In the genomic region with DNA sequence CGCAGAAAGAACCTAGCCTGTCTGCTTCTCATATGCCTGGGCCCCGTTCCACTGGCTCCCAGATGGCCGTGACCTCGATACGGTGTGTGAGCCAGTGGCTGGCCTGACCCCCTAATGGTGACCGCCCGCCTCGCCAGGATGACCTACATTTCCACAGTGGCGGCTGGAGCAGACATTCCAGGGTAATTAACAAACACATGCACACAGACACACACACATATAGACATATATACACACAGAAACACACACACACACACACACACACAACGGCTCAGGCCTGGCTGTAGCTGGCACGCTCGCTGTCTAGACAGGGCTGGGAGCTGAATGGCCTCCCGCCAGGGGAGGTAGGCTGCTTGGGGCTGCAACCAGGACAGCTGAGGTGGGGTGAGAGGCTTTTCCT, we compare ENCODE assay signal across 20 cellular contexts.
DNase-seq lines count a peak whose midpoint lies in the region; ATAC-seq and TF ChIP-seq lines count a peak whose summit lies in the region.
"Had no signal": no experiment of that assay in that cellular context is flagged by ENCODE, and none has a peak within 500 bp of the region (broad histone marks: within the 10 kb centered on the region; RNA-seq: fewer than 3 reads in every experiment).

No MANE protein-coding gene starts in this region.

- intact Hi-C loops in Right ventricle myocardium superior (cut with DNase I): no loop called here
- intact Hi-C loops in heart left ventricle (cut with DNase I): no loop called here

- DNase-seq in Right ventricle myocardium superior: no peak
- DNase-seq in right atrium auricular region (ENCODE audit: low spot score): no peak
- peak in 3 of 5 donors; percentile 62 to 75 (median 63) for DNase-seq in heart left ventricle
- peak; percentile 37 for DNase-seq in nephron progenitor cell
- DNase-seq in 8988T: no peak
- DNase-seq in foreskin fibroblast: no peak
- DNase-seq: activated CD4-positive, alpha-beta T cell treated with anti-CD3 and anti-CD28 coated beads, Interleukin-2, amount 10 ng/mL, durations not matched to agents 24 days and 14 days; activated CD8-positive, alpha-beta memory T cell treated with anti-CD3 and anti-CD28 coated beads, Interleukin-2, amount 50 U/mL, for 48 hours; activated naive CD4-positive, alpha-beta T cell treated with anti-CD3 and anti-CD28 coated beads for 36 hours; DMS53; H7; hippocampal formation; KG1; NCI-H1048; NCI-H2107; NCI-H748 treated with DMSO at 0.1 percent for 48 hours; stimulated activated naive B cell treated with anti-CD40 and anti-IgM and Interleukin-4, amounts not matched to agents 10 μg/mL and 1 μg/mL and 100 μg/mL, for 72 hours; transverse colon had no signal

- 57 to 79% (median 63%) methylated on average over 13 of the region's 13 CpGs for WGBS in heart left ventricle, 4 donors

- H3K27ac Mint-ChIP-seq in nephron progenitor cell: peak overlapping the region; percentile 72
- H3K27ac Mint-ChIP-seq: activated CD4-positive, alpha-beta T cell treated with anti-CD3 and anti-CD28 coated beads, Interleukin-2, amount 10 ng/mL, durations not matched to agents 24 days and 14 days; activated naive CD4-positive, alpha-beta T cell treated with anti-CD3 and anti-CD28 coated beads for 36 hours; stimulated activated naive B cell treated with anti-CD40 and anti-IgM and Interleukin-4, amounts not matched to agents 10 μg/mL and 1 μg/mL and 100 μg/mL, for 72 hours had no signal

- H3K36me3 ChIP-seq in right atrium auricular region (no peaks in the 10 kb centered on the region), heart left ventricle (no peaks in the 10 kb centered on the region)
- H3K36me3 ChIP-seq: transverse colon had no signal

- peaks cover 0 to 34% of the 10 kb centered on the region in 2 donors for H3K4me1 ChIP-seq in right atrium auricular region
- peaks cover 0 to 51% (median 21%) of the 10 kb centered on the region in 12 donors for H3K4me1 ChIP-seq in heart left ventricle

- TF ChIP-seq CTCF in right atrium auricular region (IDR thresholded peaks at IDR 0.05) (no peak), heart left ventricle (IDR thresholded peaks at IDR 0.05) (no peak), nephron progenitor cell (IDR thresholded peaks at IDR 0.05) (no peak), foreskin fibroblast (IDR thresholded peaks at IDR 0.05; ENCODE audit: low read depth, low read length) (no peak)

- H3K4me3 Mint-ChIP-seq in nephron progenitor cell: no peak overlapping the region
- H3K4me3 Mint-ChIP-seq: activated CD4-positive, alpha-beta T cell treated with anti-CD3 and anti-CD28 coated beads, Interleukin-2, amount 10 ng/mL, durations not matched to agents 24 days and 14 days; activated naive CD4-positive, alpha-beta T cell treated with anti-CD3 and anti-CD28 coated beads for 36 hours; stimulated activated naive B cell treated with anti-CD40 and anti-IgM and Interleukin-4, amounts not matched to agents 10 μg/mL and 1 μg/mL and 100 μg/mL, for 72 hours had no signal

- no peak overlapping the region for H3K27ac ChIP-seq in right atrium auricular region
- H3K27ac ChIP-seq in heart left ventricle: no peak overlapping the region

- H3K27me3 ChIP-seq in right atrium auricular region: no peaks in the 10 kb centered on the region
- H3K27me3 ChIP-seq in heart left ventricle: no peaks in the 10 kb centered on the region
- H3K27me3 ChIP-seq: transverse colon had no signal

- ATAC-seq in Right ventricle myocardium superior (ENCODE audit: poor library complexity) (peak; percentile 58), heart left ventricle (peak; percentile 28 to 92 (median 46)), GM19351 (IDR thresholded peaks at IDR 0.05; ENCODE audit: unreplicated experiment) (no peak), HG03521 (IDR thresholded peaks at IDR 0.05; ENCODE audit: unreplicated experiment) (no peak)
- ATAC-seq: stimulated activated naive B cell treated with anti-CD40 and anti-IgM and Interleukin-4, amounts not matched to agents 10 μg/mL and 1 μg/mL and 100 μg/mL, for 72 hours had no signal

- H3K9me3 ChIP-seq in right atrium auricular region (no peaks in the 10 kb centered on the region), heart left ventricle (no peaks in the 10 kb centered on the region)
- H3K9me3 ChIP-seq: transverse colon had no signal

- peaks cover 39% of the 10 kb centered on the region for H3K27me3 Mint-ChIP-seq in nephron progenitor cell (ENCODE audit: low read depth, poor library complexity)

- TF ChIP-seq POLR2A in heart left ventricle (IDR thresholded peaks at IDR 0.05): no peak

- no peaks in the 10 kb centered on the region for H3K36me3 Mint-ChIP-seq in nephron progenitor cell (ENCODE audit: low read depth)
- H3K36me3 Mint-ChIP-seq: stimulated activated naive B cell treated with anti-CD40 and anti-IgM and Interleukin-4, amounts not matched to agents 10 μg/mL and 1 μg/mL and 100 μg/mL, for 72 hours had no signal

- H3K4me3 ChIP-seq in right atrium auricular region: no peak overlapping the region
- H3K4me3 ChIP-seq in heart left ventricle: no peak overlapping the region
- no peak overlapping the region for H3K4me3 ChIP-seq in foreskin fibroblast (ENCODE audit: low read depth in 1 of 2, low read length in 2 of 2)
- H3K4me3 ChIP-seq: transverse colon had no signal

- peaks cover 19% of the 10 kb centered on the region for H3K4me1 Mint-ChIP-seq in nephron progenitor cell
- H3K4me1 Mint-ChIP-seq: activated CD4-positive, alpha-beta T cell treated with anti-CD3 and anti-CD28 coated beads, Interleukin-2, amount 10 ng/mL, durations not matched to agents 24 days and 14 days had no signal

- H3K9me3 Mint-ChIP-seq in nephron progenitor cell: no peaks in the 10 kb centered on the region
- H3K9me3 Mint-ChIP-seq: activated CD4-positive, alpha-beta T cell treated with anti-CD3 and anti-CD28 coated beads, Interleukin-2, amount 10 ng/mL, durations not matched to agents 24 days and 14 days; activated naive CD4-positive, alpha-beta T cell treated with anti-CD3 and anti-CD28 coated beads for 36 hours had no signal

Comparison
In these comparisons a context has a peak if more than half of its experiments do, and no peak if none do; other contexts are left out.
1. DNase-seq: peak in heart left ventricle (3 of 5) and nephron progenitor cell (single experiment); none in Right ventricle myocardium superior (single experiment), right atrium auricular region (single experiment), 8988T (single experiment) and foreskin fibroblast (0 of 2).
2. ATAC-seq: peak in Right ventricle myocardium superior (single experiment) and heart left ventricle (4 of 4); none in GM19351 (single experiment) and HG03521 (single experiment).